ENCODE assay signal across 1 cellular context in the genomic region with DNA sequence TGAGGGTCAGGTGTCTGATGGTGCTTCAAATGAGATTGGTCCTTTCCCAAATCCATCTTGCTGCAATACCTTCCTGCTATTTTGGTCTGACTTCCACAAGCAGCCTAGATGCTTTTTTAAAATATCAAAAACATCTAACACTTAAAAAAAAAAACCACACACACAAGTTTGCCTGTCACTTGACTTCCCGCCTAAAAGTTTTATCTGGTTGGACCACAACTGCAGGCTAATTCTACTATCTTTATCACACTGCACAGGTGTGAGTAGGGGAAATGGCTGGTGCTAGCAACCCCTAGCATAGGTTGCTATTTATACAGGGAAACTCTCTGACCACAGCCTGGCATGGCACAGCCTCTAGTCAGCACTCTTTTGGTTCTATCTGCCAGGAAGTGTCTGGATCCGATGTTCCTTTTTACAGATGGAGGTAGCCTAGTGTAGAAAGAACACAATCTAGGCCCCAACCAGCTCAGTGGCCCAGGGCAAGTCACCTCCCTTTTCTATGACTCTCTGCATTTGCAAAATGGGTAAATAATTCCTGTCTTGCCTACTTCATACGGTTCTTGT.
A peak's percentile ranks its signal among the peaks of the same experiment; 100 is the strongest.
TF ChIP-seq lines count a peak whose summit lies in the region.

A gene with protein sequence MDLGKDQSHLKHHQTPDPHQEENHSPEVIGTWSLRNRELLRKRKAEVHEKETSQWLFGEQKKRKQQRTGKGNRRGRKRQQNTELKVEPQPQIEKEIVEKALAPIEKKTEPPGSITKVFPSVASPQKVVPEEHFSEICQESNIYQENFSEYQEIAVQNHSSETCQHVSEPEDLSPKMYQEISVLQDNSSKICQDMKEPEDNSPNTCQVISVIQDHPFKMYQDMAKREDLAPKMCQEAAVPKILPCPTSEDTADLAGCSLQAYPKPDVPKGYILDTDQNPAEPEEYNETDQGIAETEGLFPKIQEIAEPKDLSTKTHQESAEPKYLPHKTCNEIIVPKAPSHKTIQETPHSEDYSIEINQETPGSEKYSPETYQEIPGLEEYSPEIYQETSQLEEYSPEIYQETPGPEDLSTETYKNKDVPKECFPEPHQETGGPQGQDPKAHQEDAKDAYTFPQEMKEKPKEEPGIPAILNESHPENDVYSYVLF (minus strand): TSS at position 92 of the 564 bp plus-strand sequence. CDS start 36 bp downstream, at position 56.

TF ChIP-seq in K562, 482 proteins besides CTCF, POLR2A, EP300 and RAD21 (continued from another document and continues in another):
- TF ChIP-seq VEZF1 (CRISPR knock-in tag; IDR thresholded peaks at IDR 0.05) (peak; percentile 36; the same call in 1 of the 2 replicates), FOXM1 (IDR thresholded peaks at IDR 0.05; ENCODE audit: low read depth) (peak; percentile 94), FOXM1 (CRISPR knock-in tag; IDR thresholded peaks at IDR 0.05; ENCODE audit: low read depth) (no peak), SAP30 (IDR thresholded peaks at IDR 0.05; ENCODE audit: borderline replicate concordance, insufficient read depth, low read depth, low read length, poor library complexity, severe bottlenecking) (no peak), MNT (conservative IDR thresholded peaks at IDR 0.05) (peak in 1 of 2 experiments; percentile 59; a peak in 3 of 4 replicates), SMAD3 (CRISPR knock-in tag; conservative IDR thresholded peaks at IDR 0.05) (no peak), XRCC3 (IDR thresholded peaks at IDR 0.05) (no peak), KHSRP (IDR thresholded peaks at IDR 0.05) (peak; percentile 67), HDAC3 (IDR thresholded peaks at IDR 0.05; ENCODE audit: borderline replicate concordance, partially characterized antibody) (peak; percentile 86), CBFA2T2 (conservative IDR thresholded peaks at IDR 0.05) (no peak), NBN (IDR thresholded peaks at IDR 0.05; ENCODE audit: low read depth) (peak; percentile 89), NCOA1 (IDR thresholded peaks at IDR 0.05; ENCODE audit: low read depth) (peak; percentile 84; the same call in 1 of the 2 replicates), PHB2 (IDR thresholded peaks at IDR 0.05; ENCODE audit: low read depth) (peak; percentile 91), ILF3 (IDR thresholded peaks at IDR 0.05; ENCODE audit: borderline replicate concordance) (no peak), CBX1 (IDR thresholded peaks at IDR 0.05; ENCODE audit: low read depth) (no peak), GATA2 (CRISPR knock-in tag; IDR thresholded peaks at IDR 0.05) (peak; percentile 95), ZFPM2 (CRISPR knock-in tag; IDR thresholded peaks at IDR 0.05) (no peak), SNRNP70 (optimal IDR thresholded peaks at IDR 0.05; ENCODE audit: low read depth, low read length) (no peak), ILK (tag; IDR thresholded peaks at IDR 0.05; ENCODE audit: borderline replicate concordance, low read depth) (no peak), ARID3A (IDR thresholded peaks at IDR 0.05; ENCODE audit: borderline replicate concordance, low read depth, low read length) (no peak; the same call in 1 of the 2 replicates), POLR2AphosphoS5 (IDR thresholded peaks at IDR 0.05; ENCODE audit: control insufficient read depth, insufficient read depth, low read depth, low read length) (peak; percentile 99), FOXK1 (CRISPR knock-in tag; IDR thresholded peaks at IDR 0.05; ENCODE audit: borderline replicate concordance) (no peak), ZNF124 (CRISPR knock-in tag; IDR thresholded peaks at IDR 0.05) (no peak), ARID3B (CRISPR knock-in tag; IDR thresholded peaks at IDR 0.05; ENCODE audit: borderline replicate concordance) (no peak), ZBTB7A (IDR thresholded peaks at IDR 0.05; ENCODE audit: borderline replicate concordance, control insufficient read depth, low read depth, low read length) (no peak), RBM34 (IDR thresholded peaks at IDR 0.05; ENCODE audit: borderline replicate concordance, insufficient read depth, low read length) (no peak), SP2 (IDR thresholded peaks at IDR 0.05; ENCODE audit: extremely low read depth, low read depth, low read length, poor library complexity, severe bottlenecking) (no peak), DNMT1 (IDR thresholded peaks at IDR 0.05) (no peak), ZNF75A (CRISPR knock-in tag; IDR thresholded peaks at IDR 0.05) (no peak), U2AF1 (optimal IDR thresholded peaks at IDR 0.05; ENCODE audit: low read depth, low read length) (no peak), SETDB1 (IDR thresholded peaks at IDR 0.05; ENCODE audit: low read length) (no peak), KLF10 (CRISPR knock-in tag; IDR thresholded peaks at IDR 0.05) (no peak), MXD1 (CRISPR knock-in tag; IDR thresholded peaks at IDR 0.05; ENCODE audit: borderline replicate concordance, poor library complexity, severe bottlenecking) (no peak), ZNF77 (CRISPR knock-in tag; IDR thresholded peaks at IDR 0.05) (no peak)
- TF ChIP-seq, protein P1, sequence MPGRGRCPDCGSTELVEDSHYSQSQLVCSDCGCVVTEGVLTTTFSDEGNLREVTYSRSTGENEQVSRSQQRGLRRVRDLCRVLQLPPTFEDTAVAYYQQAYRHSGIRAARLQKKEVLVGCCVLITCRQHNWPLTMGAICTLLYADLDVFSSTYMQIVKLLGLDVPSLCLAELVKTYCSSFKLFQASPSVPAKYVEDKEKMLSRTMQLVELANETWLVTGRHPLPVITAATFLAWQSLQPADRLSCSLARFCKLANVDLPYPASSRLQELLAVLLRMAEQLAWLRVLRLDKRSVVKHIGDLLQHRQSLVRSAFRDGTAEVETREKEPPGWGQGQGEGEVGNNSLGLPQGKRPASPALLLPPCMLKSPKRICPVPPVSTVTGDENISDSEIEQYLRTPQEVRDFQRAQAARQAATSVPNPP (IDR thresholded peaks at IDR 0.05; ENCODE audit: borderline replicate concordance, insufficient read depth, insufficient read length), result no peak
- TF ChIP-seq, protein P2, sequence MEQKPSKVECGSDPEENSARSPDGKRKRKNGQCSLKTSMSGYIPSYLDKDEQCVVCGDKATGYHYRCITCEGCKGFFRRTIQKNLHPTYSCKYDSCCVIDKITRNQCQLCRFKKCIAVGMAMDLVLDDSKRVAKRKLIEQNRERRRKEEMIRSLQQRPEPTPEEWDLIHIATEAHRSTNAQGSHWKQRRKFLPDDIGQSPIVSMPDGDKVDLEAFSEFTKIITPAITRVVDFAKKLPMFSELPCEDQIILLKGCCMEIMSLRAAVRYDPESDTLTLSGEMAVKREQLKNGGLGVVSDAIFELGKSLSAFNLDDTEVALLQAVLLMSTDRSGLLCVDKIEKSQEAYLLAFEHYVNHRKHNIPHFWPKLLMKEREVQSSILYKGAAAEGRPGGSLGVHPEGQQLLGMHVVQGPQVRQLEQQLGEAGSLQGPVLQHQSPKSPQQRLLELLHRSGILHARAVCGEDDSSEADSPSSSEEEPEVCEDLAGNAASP (IDR thresholded peaks at IDR 0.05), result no peak
- TF ChIP-seq, protein P3, sequence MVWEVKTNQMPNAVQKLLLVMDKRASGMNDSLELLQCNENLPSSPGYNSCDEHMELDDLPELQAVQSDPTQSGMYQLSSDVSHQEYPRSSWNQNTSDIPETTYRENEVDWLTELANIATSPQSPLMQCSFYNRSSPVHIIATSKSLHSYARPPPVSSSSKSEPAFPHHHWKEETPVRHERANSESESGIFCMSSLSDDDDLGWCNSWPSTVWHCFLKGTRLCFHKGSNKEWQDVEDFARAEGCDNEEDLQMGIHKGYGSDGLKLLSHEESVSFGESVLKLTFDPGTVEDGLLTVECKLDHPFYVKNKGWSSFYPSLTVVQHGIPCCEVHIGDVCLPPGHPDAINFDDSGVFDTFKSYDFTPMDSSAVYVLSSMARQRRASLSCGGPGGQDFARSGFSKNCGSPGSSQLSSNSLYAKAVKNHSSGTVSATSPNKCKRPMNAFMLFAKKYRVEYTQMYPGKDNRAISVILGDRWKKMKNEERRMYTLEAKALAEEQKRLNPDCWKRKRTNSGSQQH (CRISPR knock-in tag; IDR thresholded peaks at IDR 0.05), result no peak
- TF ChIP-seq, protein P4, sequence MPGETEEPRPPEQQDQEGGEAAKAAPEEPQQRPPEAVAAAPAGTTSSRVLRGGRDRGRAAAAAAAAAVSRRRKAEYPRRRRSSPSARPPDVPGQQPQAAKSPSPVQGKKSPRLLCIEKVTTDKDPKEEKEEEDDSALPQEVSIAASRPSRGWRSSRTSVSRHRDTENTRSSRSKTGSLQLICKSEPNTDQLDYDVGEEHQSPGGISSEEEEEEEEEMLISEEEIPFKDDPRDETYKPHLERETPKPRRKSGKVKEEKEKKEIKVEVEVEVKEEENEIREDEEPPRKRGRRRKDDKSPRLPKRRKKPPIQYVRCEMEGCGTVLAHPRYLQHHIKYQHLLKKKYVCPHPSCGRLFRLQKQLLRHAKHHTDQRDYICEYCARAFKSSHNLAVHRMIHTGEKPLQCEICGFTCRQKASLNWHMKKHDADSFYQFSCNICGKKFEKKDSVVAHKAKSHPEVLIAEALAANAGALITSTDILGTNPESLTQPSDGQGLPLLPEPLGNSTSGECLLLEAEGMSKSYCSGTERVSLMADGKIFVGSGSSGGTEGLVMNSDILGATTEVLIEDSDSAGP (CRISPR knock-in tag; IDR thresholded peaks at IDR 0.05), result no peak
- TF ChIP-seq, protein P5, sequence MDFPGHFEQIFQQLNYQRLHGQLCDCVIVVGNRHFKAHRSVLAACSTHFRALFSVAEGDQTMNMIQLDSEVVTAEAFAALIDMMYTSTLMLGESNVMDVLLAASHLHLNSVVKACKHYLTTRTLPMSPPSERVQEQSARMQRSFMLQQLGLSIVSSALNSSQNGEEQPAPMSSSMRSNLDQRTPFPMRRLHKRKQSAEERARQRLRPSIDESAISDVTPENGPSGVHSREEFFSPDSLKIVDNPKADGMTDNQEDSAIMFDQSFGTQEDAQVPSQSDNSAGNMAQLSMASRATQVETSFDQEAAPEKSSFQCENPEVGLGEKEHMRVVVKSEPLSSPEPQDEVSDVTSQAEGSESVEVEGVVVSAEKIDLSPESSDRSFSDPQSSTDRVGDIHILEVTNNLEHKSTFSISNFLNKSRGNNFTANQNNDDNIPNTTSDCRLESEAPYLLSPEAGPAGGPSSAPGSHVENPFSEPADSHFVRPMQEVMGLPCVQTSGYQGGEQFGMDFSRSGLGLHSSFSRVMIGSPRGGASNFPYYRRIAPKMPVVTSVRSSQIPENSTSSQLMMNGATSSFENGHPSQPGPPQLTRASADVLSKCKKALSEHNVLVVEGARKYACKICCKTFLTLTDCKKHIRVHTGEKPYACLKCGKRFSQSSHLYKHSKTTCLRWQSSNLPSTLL (IDR thresholded peaks at IDR 0.05), result no peak
